ENCODE assay signal across 19 cellular contexts in the genomic region with DNA sequence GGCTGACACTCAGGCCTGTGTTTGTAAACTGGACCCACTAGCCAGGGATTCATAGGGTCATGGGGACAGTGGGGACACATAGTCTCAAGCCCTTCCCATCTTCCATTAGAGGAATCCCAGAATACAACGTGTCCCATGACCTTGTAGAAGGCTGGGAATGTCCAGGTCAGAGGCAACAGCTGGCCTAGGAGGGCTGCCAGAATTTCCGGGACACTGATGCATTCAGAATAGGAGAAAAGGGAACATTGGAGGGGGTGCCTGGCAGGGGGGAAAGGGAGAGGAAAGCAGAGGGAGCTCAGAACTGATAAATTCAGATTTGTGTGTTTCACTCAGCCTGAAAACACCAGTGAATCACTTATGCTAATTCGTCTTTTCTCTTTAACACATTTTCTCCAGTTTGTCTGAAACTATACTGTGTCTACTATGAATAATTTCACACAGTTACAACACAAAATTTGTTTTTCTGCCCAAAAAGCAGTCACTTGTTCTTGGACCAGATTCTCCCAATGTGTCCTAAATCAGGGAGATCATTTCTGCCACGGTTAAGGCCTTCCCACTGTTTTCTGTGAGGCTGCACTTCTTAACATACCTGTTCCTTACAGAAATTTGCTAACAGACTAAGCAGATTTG. TPM values are rescaled to one million over a fixed set of nuclear protein-coding genes. Genes with fewer than 3 reads are reported as not detected.
DNase-seq lines count a peak whose midpoint lies in the region; ATAC-seq and TF ChIP-seq lines count a peak whose summit lies in the region.
"Had no signal": no experiment of that assay in that cellular context is flagged by ENCODE, and none has a peak within 500 bp of the region (broad histone marks: within the 10 kb centered on the region; RNA-seq: fewer than 3 reads in every experiment).

No MANE protein-coding gene starts in this region.

- TF ChIP-seq POLR2A in ovary (IDR thresholded peaks at IDR 0.05) (no peak), testis (IDR thresholded peaks at IDR 0.05) (no peak)

- H3K9me3 ChIP-seq in right cardiac atrium (ENCODE audit: control insufficient read depth, low read length): no peaks in the 10 kb centered on the region
- no peaks in the 10 kb centered on the region for H3K9me3 ChIP-seq in ovary
- H3K9me3 ChIP-seq in testis: no peaks in the 10 kb centered on the region
- H3K9me3 ChIP-seq: vagina had no signal

- 42% methylated on average over 4 of the region's 4 CpGs for WGBS in right cardiac atrium
- 12 to 21% (median 14%) methylated on average over 4 of the region's 4 CpGs for WGBS in ovary, 3 donors
- 40 to 44% methylated on average over 4 of the region's 4 CpGs for WGBS in testis, 2 donors

- H3K4me1 ChIP-seq in right cardiac atrium (ENCODE audit: control insufficient read depth, insufficient read depth, low read length) (peaks cover 3% of the 10 kb centered on the region), ovary (ENCODE audit: insufficient read depth) (no peaks in the 10 kb centered on the region), testis (no peaks in the 10 kb centered on the region)
- H3K4me1 ChIP-seq: vagina had no signal

- ATAC-seq in right cardiac atrium: peak; percentile 80 to 86
- ATAC-seq: natural killer cell treated with Interleukin-12 subunit alpha and Interleukin-12 subunit beta and Interleukin-15 and Interleukin-18, amount 100 ng/mL, for 72 hours had no signal

- H3K4me3 ChIP-seq in right cardiac atrium (ENCODE audit: low read length): no peak overlapping the region
- H3K4me3 ChIP-seq in ovary: no peak overlapping the region
- no peak overlapping the region for H3K4me3 ChIP-seq in testis
- H3K4me3 ChIP-seq: PC-9, vagina had no signal

- H3K36me3 ChIP-seq in ovary (no peaks in the 10 kb centered on the region), testis (ENCODE audit: low read depth, missing control alignments) (no peaks in the 10 kb centered on the region)
- H3K36me3 ChIP-seq: vagina had no signal

- TF ChIP-seq CTCF in ovary (IDR thresholded peaks at IDR 0.05): no peak
- no peak for TF ChIP-seq CTCF in testis (IDR thresholded peaks at IDR 0.05)

- DNase-seq in cerebellar cortex (ENCODE audit: low spot score): peak; percentile 4
- DNase-seq in right cardiac atrium: peak; percentile 75 to 91 (median 87)
- DNase-seq in ovary: peak in 4 of 5 donors; percentile 47 to 73 (median 54)
- DNase-seq in testis: peak; percentile 77
- DNase-seq in HuH-7 (ENCODE audit: low spot score): no peak
- no peak for DNase-seq in NCI-H1930 (lab: John Stamatoyannopoulos, UW)
- DNase-seq in SHP77 treated with DMSO at 0.1 percent for 48 hours (lab: John Stamatoyannopoulos, UW): no peak
- DNase-seq in UCSD-AML1 (lab: John Stamatoyannopoulos, UW; ENCODE audit: unreplicated experiment): no peak
- DNase-seq: activated CD4-positive, alpha-beta T cell treated with anti-CD3 and anti-CD28 coated beads, Interleukin-2, amount 50 U/mL, for 48 hours; activated naive CD8-positive, alpha-beta T cell treated with anti-CD3 and anti-CD28 coated beads, Interleukin-2, amount 10 ng/mL, durations not matched to agents 7 days and 5 days; activated T-cell treated with anti-CD3 and anti-CD28 coated beads, Interleukin-2, amount 50 U/mL, for 48 hours; Calu3; HFFc6; IMR-90; NCI-H2029 treated with DMSO at 0.1 percent for 48 hours; NCI-H69; PC-9 had no signal

- no peaks in the 10 kb centered on the region for H3K27me3 ChIP-seq in right cardiac atrium (ENCODE audit: control insufficient read depth, insufficient read depth)
- H3K27me3 ChIP-seq in ovary: no peaks in the 10 kb centered on the region
- no peaks in the 10 kb centered on the region for H3K27me3 ChIP-seq in testis
- H3K27me3 ChIP-seq: vagina had no signal

- intact Hi-C loops in right cardiac atrium (cut with DNase I) (no loop called here), ovary (cut with DNase I) (no loop called here), testis (cut with DNase I; ENCODE audit: low total_unique reads) (no loop called here)

- H3K27ac ChIP-seq in right cardiac atrium (ENCODE audit: low read length) (no peak overlapping the region), ovary (no peak overlapping the region), testis (no peak overlapping the region)
- H3K27ac ChIP-seq: PC-9, vagina had no signal

- TF ChIP-seq EP300 in ovary (IDR thresholded peaks at IDR 0.05): peak; percentile 29

RNA-seq across cellular contexts. Expression of a gene that starts 35.4 kb away (rescaled TPM):
- 1 to 10 TPM; 1.5 to 2.7 (median 2.4) TPM for total RNA-seq in right cardiac atrium
- 1.9 TPM for polyA plus RNA-seq in right cardiac atrium
- total RNA-seq in ovary: 1 to 10 TPM in 5 of 7 donors, under 1 TPM in 2; 0.58 to 9.7 (median 2.3) TPM
- polyA plus RNA-seq in ovary: 1 to 10 TPM; 2.7 to 4.1 TPM
- total RNA-seq in testis: 1 to 10 TPM; 1.7 to 3.8 TPM
- 1.8 TPM for polyA plus RNA-seq in testis (ENCODE audit: insufficient read depth, low read depth, low replicate concordance)
- total RNA-seq: activated naive CD8-positive, alpha-beta T cell treated with anti-CD3 and anti-CD28 coated beads, Interleukin-2, amount 10 ng/mL, durations not matched to agents 7 days and 5 days; PC-9 had no signal

Comparison
In these comparisons a context has a peak if more than half of its experiments do, and no peak if none do; other contexts are left out.
1. DNase-seq: peak in cerebellar cortex (single experiment), right cardiac atrium (3 of 3), ovary (4 of 5) and testis (single experiment); none in HuH-7 (single experiment), NCI-H1930 (0 of 2), SHP77 treated with DMSO at 0.1 percent for 48 hours (single experiment) and UCSD-AML1 (single experiment).